In the genomic region with DNA sequence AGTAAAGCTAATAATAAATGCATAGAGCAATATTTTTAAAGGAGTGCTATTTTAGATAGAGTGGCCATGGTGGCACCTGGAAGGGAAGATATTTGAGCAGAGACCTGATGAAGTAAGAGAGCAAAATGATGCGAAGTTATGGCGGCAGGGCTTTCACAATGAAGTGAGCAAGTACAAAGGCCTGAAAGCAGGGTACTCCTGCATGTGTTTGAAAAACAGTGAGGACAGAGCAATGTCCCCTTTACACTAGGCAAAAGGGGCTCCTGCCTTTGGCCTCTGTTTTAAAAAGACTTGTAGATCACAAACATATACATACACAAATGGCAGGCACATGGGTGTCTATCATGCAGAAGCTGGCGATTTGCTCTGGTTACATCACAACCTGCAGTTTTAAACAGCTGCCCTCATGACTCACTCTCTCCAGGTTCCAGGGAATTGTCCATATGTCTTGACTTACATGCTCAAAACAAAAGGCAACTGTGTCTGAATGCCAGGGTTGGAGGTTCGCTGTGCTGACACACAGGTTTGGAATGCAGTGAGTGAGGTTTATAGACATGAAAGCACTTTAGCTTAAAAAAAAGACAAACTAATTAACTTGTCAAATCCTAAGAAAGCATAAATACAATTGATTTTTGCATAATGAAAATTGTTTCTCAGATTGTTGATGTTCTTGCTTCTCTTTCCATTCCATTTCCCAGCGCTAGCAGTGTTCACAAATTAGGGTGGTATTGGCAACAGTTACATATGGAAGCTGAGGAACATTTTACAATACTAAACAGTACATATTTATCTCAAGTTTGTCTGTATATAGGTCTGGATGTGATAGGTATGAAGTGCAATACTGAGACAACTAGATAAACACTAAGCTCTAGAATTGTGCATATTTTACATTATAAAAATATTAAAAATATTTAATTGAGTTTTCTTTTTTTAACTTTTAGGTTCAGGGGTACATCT, we compare ENCODE assay signal across 2 cellular contexts.
TF ChIP-seq lines count a peak whose summit lies in the region.

No MANE protein-coding gene starts in this region.

TF ChIP-seq in HepG2, 621 proteins besides CTCF, POLR2A, EP300 and RAD21 (continues in another document):
- TF ChIP-seq, protein P1, sequence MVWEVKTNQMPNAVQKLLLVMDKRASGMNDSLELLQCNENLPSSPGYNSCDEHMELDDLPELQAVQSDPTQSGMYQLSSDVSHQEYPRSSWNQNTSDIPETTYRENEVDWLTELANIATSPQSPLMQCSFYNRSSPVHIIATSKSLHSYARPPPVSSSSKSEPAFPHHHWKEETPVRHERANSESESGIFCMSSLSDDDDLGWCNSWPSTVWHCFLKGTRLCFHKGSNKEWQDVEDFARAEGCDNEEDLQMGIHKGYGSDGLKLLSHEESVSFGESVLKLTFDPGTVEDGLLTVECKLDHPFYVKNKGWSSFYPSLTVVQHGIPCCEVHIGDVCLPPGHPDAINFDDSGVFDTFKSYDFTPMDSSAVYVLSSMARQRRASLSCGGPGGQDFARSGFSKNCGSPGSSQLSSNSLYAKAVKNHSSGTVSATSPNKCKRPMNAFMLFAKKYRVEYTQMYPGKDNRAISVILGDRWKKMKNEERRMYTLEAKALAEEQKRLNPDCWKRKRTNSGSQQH (CRISPR knock-in tag; IDR thresholded peaks at IDR 0.05; ENCODE audit: low read depth), result no peak
- TF ChIP-seq, protein P2, sequence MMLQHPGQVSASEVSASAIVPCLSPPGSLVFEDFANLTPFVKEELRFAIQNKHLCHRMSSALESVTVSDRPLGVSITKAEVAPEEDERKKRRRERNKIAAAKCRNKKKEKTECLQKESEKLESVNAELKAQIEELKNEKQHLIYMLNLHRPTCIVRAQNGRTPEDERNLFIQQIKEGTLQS (CRISPR knock-in tag; IDR thresholded peaks at IDR 0.05), result peak; percentile 80
- TF ChIP-seq, protein P3, sequence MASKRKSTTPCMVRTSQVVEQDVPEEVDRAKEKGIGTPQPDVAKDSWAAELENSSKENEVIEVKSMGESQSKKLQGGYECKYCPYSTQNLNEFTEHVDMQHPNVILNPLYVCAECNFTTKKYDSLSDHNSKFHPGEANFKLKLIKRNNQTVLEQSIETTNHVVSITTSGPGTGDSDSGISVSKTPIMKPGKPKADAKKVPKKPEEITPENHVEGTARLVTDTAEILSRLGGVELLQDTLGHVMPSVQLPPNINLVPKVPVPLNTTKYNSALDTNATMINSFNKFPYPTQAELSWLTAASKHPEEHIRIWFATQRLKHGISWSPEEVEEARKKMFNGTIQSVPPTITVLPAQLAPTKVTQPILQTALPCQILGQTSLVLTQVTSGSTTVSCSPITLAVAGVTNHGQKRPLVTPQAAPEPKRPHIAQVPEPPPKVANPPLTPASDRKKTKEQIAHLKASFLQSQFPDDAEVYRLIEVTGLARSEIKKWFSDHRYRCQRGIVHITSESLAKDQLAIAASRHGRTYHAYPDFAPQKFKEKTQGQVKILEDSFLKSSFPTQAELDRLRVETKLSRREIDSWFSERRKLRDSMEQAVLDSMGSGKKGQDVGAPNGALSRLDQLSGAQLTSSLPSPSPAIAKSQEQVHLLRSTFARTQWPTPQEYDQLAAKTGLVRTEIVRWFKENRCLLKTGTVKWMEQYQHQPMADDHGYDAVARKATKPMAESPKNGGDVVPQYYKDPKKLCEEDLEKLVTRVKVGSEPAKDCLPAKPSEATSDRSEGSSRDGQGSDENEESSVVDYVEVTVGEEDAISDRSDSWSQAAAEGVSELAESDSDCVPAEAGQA (IDR thresholded peaks at IDR 0.05; ENCODE audit: low read depth), result no peak
- TF ChIP-seq, protein P3 (CRISPR knock-in tag; IDR thresholded peaks at IDR 0.05; ENCODE audit: borderline replicate concordance), result no peak
- TF ChIP-seq JUN (CRISPR knock-in tag; IDR thresholded peaks at IDR 0.05) (peak; percentile 81), FOSL2 (CRISPR knock-in tag; IDR thresholded peaks at IDR 0.05) (peak; percentile 99), SOX6 (IDR thresholded peaks at IDR 0.05) (no peak), SOX6 (CRISPR knock-in tag; IDR thresholded peaks at IDR 0.05) (peak; percentile 84)

TF ChIP-seq in SK-N-SH treated with all-trans-retinoic acid at 6 μM for 48 hours, 23 proteins besides CTCF, POLR2A, EP300 and RAD21 (continued from another document):
- TF ChIP-seq, protein P4, sequence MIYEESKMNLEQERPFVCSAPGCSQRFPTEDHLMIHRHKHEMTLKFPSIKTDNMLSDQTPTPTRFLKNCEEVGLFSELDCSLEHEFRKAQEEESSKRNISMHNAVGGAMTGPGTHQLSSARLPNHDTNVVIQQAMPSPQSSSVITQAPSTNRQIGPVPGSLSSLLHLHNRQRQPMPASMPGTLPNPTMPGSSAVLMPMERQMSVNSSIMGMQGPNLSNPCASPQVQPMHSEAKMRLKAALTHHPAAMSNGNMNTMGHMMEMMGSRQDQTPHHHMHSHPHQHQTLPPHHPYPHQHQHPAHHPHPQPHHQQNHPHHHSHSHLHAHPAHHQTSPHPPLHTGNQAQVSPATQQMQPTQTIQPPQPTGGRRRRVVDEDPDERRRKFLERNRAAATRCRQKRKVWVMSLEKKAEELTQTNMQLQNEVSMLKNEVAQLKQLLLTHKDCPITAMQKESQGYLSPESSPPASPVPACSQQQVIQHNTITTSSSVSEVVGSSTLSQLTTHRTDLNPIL (CRISPR knock-in tag; IDR thresholded peaks at IDR 0.05; ENCODE audit: low read depth), result peak; percentile 77; the same call in 1 of the 2 replicates
- no peak for TF ChIP-seq TCF4 (CRISPR knock-in tag; IDR thresholded peaks at IDR 0.05; ENCODE audit: borderline replicate concordance)
- no peak for TF ChIP-seq OSR1 (CRISPR knock-in tag; IDR thresholded peaks at IDR 0.05)
- TF ChIP-seq ZC3H10 (CRISPR knock-in tag; IDR thresholded peaks at IDR 0.05), result 0 out of 2 replicates have a peak, but pooled peaks have one; percentile 29
- no peak for TF ChIP-seq BACH2 (CRISPR knock-in tag; IDR thresholded peaks at IDR 0.05; ENCODE audit: borderline replicate concordance)
- TF ChIP-seq, protein P5, sequence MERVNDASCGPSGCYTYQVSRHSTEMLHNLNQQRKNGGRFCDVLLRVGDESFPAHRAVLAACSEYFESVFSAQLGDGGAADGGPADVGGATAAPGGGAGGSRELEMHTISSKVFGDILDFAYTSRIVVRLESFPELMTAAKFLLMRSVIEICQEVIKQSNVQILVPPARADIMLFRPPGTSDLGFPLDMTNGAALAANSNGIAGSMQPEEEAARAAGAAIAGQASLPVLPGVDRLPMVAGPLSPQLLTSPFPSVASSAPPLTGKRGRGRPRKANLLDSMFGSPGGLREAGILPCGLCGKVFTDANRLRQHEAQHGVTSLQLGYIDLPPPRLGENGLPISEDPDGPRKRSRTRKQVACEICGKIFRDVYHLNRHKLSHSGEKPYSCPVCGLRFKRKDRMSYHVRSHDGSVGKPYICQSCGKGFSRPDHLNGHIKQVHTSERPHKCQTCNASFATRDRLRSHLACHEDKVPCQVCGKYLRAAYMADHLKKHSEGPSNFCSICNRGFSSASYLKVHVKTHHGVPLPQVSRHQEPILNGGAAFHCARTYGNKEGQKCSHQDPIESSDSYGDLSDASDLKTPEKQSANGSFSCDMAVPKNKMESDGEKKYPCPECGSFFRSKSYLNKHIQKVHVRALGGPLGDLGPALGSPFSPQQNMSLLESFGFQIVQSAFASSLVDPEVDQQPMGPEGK (CRISPR knock-in tag; IDR thresholded peaks at IDR 0.05; ENCODE audit: borderline replicate concordance), result no peak
- peak; percentile 95 for TF ChIP-seq ISL1 (CRISPR knock-in tag; IDR thresholded peaks at IDR 0.05)
- TF ChIP-seq, protein P6, sequence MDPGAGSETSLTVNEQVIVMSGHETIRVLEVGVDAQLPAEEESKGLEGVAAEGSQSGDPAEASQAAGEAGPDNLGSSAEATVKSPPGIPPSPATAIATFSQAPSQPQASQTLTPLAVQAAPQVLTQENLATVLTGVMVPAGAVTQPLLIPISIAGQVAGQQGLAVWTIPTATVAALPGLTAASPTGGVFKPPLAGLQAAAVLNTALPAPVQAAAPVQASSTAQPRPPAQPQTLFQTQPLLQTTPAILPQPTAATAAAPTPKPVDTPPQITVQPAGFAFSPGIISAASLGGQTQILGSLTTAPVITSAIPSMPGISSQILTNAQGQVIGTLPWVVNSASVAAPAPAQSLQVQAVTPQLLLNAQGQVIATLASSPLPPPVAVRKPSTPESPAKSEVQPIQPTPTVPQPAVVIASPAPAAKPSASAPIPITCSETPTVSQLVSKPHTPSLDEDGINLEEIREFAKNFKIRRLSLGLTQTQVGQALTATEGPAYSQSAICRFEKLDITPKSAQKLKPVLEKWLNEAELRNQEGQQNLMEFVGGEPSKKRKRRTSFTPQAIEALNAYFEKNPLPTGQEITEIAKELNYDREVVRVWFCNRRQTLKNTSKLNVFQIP (CRISPR knock-in tag; IDR thresholded peaks at IDR 0.05; ENCODE audit: borderline replicate concordance, low read depth), result no peak
- TF ChIP-seq SNAI2 (CRISPR knock-in tag; IDR thresholded peaks at IDR 0.05), result no peak
- TF ChIP-seq TOX (CRISPR knock-in tag; IDR thresholded peaks at IDR 0.05; ENCODE audit: borderline replicate concordance), result peak; percentile 70; the same call in 1 of the 2 replicates
- TF ChIP-seq PPARA (CRISPR knock-in tag; IDR thresholded peaks at IDR 0.05; ENCODE audit: borderline replicate concordance), result no peak
- no peak for TF ChIP-seq ZNF565 (CRISPR knock-in tag; conservative IDR thresholded peaks at IDR 0.05; ENCODE audit: low read depth)
